13 cellular contexts compared by ENCODE assay signal in the genomic region with DNA sequence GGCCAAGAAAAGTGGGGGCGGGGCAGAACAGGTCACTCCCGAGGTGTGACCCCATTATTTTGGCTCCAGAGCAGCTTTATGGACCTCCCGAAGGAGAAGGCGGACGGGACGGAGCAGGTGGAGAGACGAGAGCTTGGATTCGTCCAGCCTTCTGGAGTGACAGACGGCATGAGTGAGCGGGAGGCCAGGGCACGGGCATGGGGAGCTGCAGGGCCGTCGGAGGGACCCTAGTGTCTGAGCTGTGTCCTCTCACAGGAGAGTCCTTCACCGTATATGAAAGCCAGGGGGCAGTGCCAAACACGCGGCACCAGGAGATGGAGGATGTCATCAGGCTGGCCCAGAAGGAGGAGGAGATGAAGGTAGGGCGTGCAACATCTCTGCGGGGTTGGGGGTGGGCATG. TPM values are rescaled to one million over a fixed set of nuclear protein-coding genes. Genes with fewer than 3 reads are reported as not detected.
"Had no signal": no experiment of that assay in that cellular context is flagged by ENCODE, and none has a peak within 500 bp of the region (broad histone marks: within the 10 kb centered on the region; RNA-seq: fewer than 3 reads in every experiment).

No MANE protein-coding gene starts in this region.

RNA-seq across cellular contexts. Expression of a gene that starts 11.0 kb away (rescaled TPM):
- total RNA-seq: activated B cell treated with CpG ODN at 0.5 μM for 24 hours; activated CD4-positive, alpha-beta memory T cell treated with anti-CD3 and anti-CD28 coated beads, Interleukin-2, amount 10 ng/mL, durations not matched to agents 7 days and 5 days; activated CD4-positive, alpha-beta T cell treated with anti-CD3 and anti-CD28 coated beads for 36 hours; activated CD4-positive, alpha-beta T cell treated with anti-CD3 and anti-CD28 coated beads, Interleukin-2, amount 10 ng/mL, durations not matched to agents 7 days and 5 days; activated CD8-positive, alpha-beta memory T cell treated with anti-CD3 and anti-CD28 coated beads for 36 hours; activated CD8-positive, alpha-beta T cell treated with anti-CD3 and anti-CD28 coated beads for 36 hours; activated CD8-positive, alpha-beta T cell treated with anti-CD3 and anti-CD28 coated beads, Interleukin-2, amount 10 ng/mL, durations not matched to agents 7 days and 5 days; T-helper 1 cell treated with Interleukin-12 subunit alpha and Interleukin-12 subunit beta and Interleukin-4 antibody, amounts not matched to agents 30 ng/mL and 1 ng/mL, for 36 hours; T-helper 2 cell treated with Interferon-gamma antibody and Interleukin-4, amounts not matched to agents 100 ng/mL and 5 ng/mL, for 36 hours had no signal

RNA-seq across cellular contexts. Expression of a gene that starts 35.5 kb away (rescaled TPM):
- total RNA-seq: activated B cell treated with CpG ODN at 0.5 μM for 24 hours; activated CD4-positive, alpha-beta memory T cell treated with anti-CD3 and anti-CD28 coated beads for 36 hours; activated CD4-positive, alpha-beta memory T cell treated with anti-CD3 and anti-CD28 coated beads, Interleukin-2, amount 10 ng/mL, durations not matched to agents 7 days and 5 days; activated CD4-positive, alpha-beta T cell treated with anti-CD3 and anti-CD28 coated beads for 36 hours; activated CD4-positive, alpha-beta T cell treated with anti-CD3 and anti-CD28 coated beads, Interleukin-2, amount 10 ng/mL, durations not matched to agents 7 days and 5 days; activated CD8-positive, alpha-beta memory T cell treated with anti-CD3 and anti-CD28 coated beads for 36 hours; activated CD8-positive, alpha-beta memory T cell treated with anti-CD3 and anti-CD28 coated beads, Interleukin-2, amount 10 ng/mL, durations not matched to agents 7 days and 5 days; activated CD8-positive, alpha-beta T cell treated with anti-CD3 and anti-CD28 coated beads for 36 hours; activated CD8-positive, alpha-beta T cell treated with anti-CD3 and anti-CD28 coated beads, Interleukin-2, amount 10 ng/mL, durations not matched to agents 7 days and 5 days; T-cell; T-helper 1 cell treated with Interleukin-12 subunit alpha and Interleukin-12 subunit beta and Interleukin-4 antibody, amounts not matched to agents 30 ng/mL and 1 ng/mL, for 36 hours; T-helper 17 cell; T-helper 2 cell treated with Interferon-gamma antibody and Interleukin-4, amounts not matched to agents 100 ng/mL and 5 ng/mL, for 36 hours had no signal
